In the genomic region with DNA sequence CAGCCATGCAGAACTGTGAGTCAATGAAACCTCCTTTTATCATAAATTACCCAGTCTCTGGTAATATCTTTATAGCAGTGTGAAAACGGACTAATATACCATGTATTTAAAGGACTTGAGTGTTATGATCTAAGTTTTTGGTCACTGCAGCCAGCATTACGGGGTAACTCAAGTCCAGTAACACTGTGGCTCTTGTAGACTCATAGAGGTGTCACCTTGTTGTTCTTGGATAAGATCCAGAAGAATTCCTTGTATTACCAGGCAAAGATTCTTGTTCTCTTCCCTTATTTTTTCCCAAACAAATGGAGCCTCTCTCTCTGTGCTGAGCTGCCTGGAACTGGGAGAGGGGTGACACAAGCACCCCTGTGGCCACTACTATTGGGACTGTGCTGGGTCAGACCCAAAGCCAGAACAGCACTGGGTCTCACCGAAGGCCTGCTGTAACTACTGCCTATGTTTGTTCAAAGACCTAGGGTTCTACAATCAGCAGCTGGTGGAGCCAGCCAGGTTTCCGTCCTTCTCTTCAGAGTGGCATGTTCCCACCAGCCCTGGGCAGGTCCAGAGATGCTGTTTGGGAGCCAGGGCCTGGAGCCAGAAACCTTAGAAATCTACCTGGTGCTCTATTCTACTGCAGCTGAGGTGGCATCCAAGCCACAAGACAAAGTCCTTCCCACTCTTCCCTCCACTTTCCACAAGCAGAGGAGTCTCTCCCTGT, we compare ENCODE assay signal across 18 cellular contexts. TPM values are rescaled to one million over a fixed set of nuclear protein-coding genes. Genes with fewer than 3 reads are reported as not detected.
DNase-seq lines count a peak whose midpoint lies in the region; ATAC-seq, FAIRE-seq and TF ChIP-seq lines count a peak whose summit lies in the region.
"Had no signal": no experiment of that assay in that cellular context is flagged by ENCODE, and none has a peak within 500 bp of the region (broad histone marks: within the 10 kb centered on the region; RNA-seq: fewer than 3 reads in every experiment).

No MANE protein-coding gene starts in this region.

- no peak overlapping the region for H2BK12ac ChIP-seq in H1 (ENCODE audit: low read depth, low read length)

- H3K36me3 ChIP-seq in PC-3 (ENCODE audit: low read depth, low read length) = no peaks in the 10 kb centered on the region
- no peaks in the 10 kb centered on the region for H3K36me3 ChIP-seq in H1 (ENCODE audit: control insufficient read depth in 2 of 4, insufficient read depth in 4 of 4, low read length in 3 of 4)

- no peak overlapping the region for H3K4ac ChIP-seq in H1 (replicated peaks; ENCODE audit: insufficient read length, low read depth, low read length)

- H2BK5ac ChIP-seq in H1 (ENCODE audit: low read depth, low read length) = no peak overlapping the region

- 92% methylated on average over 4 of the region's 4 CpGs; no CpG with 5 or more reads in 1 of the 2 experiments for WGBS in H1 (ENCODE audit: extremely low coverage in 1 of 2, insufficient coverage in 1 of 2, insufficient read length in 1 of 2, insufficient replicate concordance in 2 of 2, low coverage in 1 of 2, low lambda C conversion rate in 2 of 2, missing lambda C conversion rate in 1 of 2), 2 experiments

- H3K27me3 ChIP-seq in PC-3 (ENCODE audit: low read length) (no peaks in the 10 kb centered on the region), H1 (replicated peaks in 1 of 4; ENCODE audit: control insufficient read depth in 3 of 4, extremely low read depth in 1 of 4, insufficient read depth in 3 of 4, low read length in 3 of 4) (no peaks in the 10 kb centered on the region)

- H3K4me2 ChIP-seq in PC-3 (ENCODE audit: low read length) = peak overlapping the region; percentile 56
- no peak overlapping the region for H3K4me2 ChIP-seq in H1 (ENCODE audit: insufficient read depth in 1 of 2, low read depth in 2 of 2, low read length in 2 of 2)

- no peak for TF ChIP-seq POLR2A in H1 (IDR thresholded peaks at IDR 0.05; ENCODE audit: control extremely low read depth in 1 of 2, low read depth in 2 of 2, low read length in 2 of 2)

- H2BK20ac ChIP-seq in H1 (ENCODE audit: low read length) = no peak overlapping the region

- H3F3A ChIP-seq in PC-3 (ENCODE audit: low read length, unreplicated experiment) = peaks cover 4% of the 10 kb centered on the region

- peak; percentile 58 for FAIRE-seq in H1 (lab: Jason Lieb, UNC)
- FAIRE-seq: D721Med, frontal cortex had no signal

- H4K91ac ChIP-seq in H1 (replicated peaks; ENCODE audit: insufficient read length, low read length) = no peak overlapping the region

- H3K79me2 ChIP-seq in PC-3 (ENCODE audit: low read length) (no peaks in the 10 kb centered on the region), H1 (ENCODE audit: control insufficient read depth in 1 of 2, insufficient read depth in 2 of 2, low read length in 2 of 2) (no peaks in the 10 kb centered on the region)

- no peak overlapping the region for H4K8ac ChIP-seq in H1 (ENCODE audit: extremely low read depth, insufficient read depth, low read length)

- TF ChIP-seq CTCF in PC-3 (conservative IDR thresholded peaks at IDR 0.05; ENCODE audit: low read depth, low read length) = no peak
- TF ChIP-seq CTCF in H1 (IDR thresholded peaks at IDR 0.05; ENCODE audit: control extremely low read depth in 1 of 3, insufficient read depth in 1 of 3, low read depth in 1 of 3, low read length in 3 of 3) = no peak
- TF ChIP-seq CTCF in coronary artery (IDR thresholded peaks at IDR 0.05) = no peak

- H3K27ac ChIP-seq in PC-3 (ENCODE audit: low read length) (peak overlapping the region; percentile 83), H1 (ENCODE audit: low read depth, low read length) (no peak overlapping the region), coronary artery (peak overlapping the region in 1 of 2 donors; percentile 1)
- H3K27ac ChIP-seq: dorsolateral prefrontal cortex, SK-N-MC had no signal

- POLR2A ChIA-PET in PC-3 (lab: Charles Lee; ENCODE audit: unreplicated experiment) (no interaction called here), H1 (lab: Charles Lee; ENCODE audit: partially characterized antibody) (no interaction called here)

- H2AFZ ChIP-seq in PC-3 (ENCODE audit: low read length) = no peak overlapping the region
- no peak overlapping the region for H2AFZ ChIP-seq in H1 (ENCODE audit: low read length)

- TF ChIP-seq RAD21 in H1 (IDR thresholded peaks at IDR 0.05 in 1 of 2, conservative IDR thresholded peaks at IDR 0.05 in 1 of 2; ENCODE audit: low read depth in 2 of 2, low read length in 2 of 2) = no peak

- no peaks in the 10 kb centered on the region for H3K9me3 ChIP-seq in PC-3 (ENCODE audit: low read length)
- no peaks in the 10 kb centered on the region for H3K9me3 ChIP-seq in H1 (ENCODE audit: insufficient read depth in 2 of 2, low read depth in 1 of 2, low read length in 1 of 2)

- no peak for TF ChIP-seq EP300 in H1 (IDR thresholded peaks at IDR 0.05; ENCODE audit: borderline replicate concordance in 1 of 2, low read depth in 2 of 2, low read length in 2 of 2)

- no peak overlapping the region for H3K23ac ChIP-seq in H1 (ENCODE audit: insufficient read length)

- H2BK15ac ChIP-seq in H1 (ENCODE audit: low read length) = no peak overlapping the region

- DNase-seq in ELR (ENCODE audit: low read depth) (peak; percentile 71), PC-3 (peak; percentile 87), H1 (ENCODE audit: low read depth in 1 of 2, low spot score in 2 of 2) (no peak), kidney tubule cell (ENCODE audit: low spot score) (peak; percentile 82), coronary artery (ENCODE audit: low spot score) (no peak), AG08396 (ENCODE audit: low spot score) (no peak), NOMO-1 treated with DMSO at 0.1 percent for 48 hours (lab: John Stamatoyannopoulos, UW; ENCODE audit: unreplicated experiment) (no peak)
- DNase-seq: activated CD4-positive, alpha-beta memory T cell treated with anti-CD3 and anti-CD28 coated beads for 36 hours; amygdala; dorsolateral prefrontal cortex; KG1; NCI-H1436; NCI-H2227 treated with DMSO at 0.1 percent for 48 hours; stimulated activated CD4-positive, alpha-beta T cell treated with anti-CD3 and anti-CD28 coated beads, Interleukin-15, amount 100 ng/mL, for 24 hours had no signal

- no peak overlapping the region for H3K14ac ChIP-seq in H1 (ENCODE audit: insufficient read length)

- no peak overlapping the region for H3K18ac ChIP-seq in H1 (ENCODE audit: extremely low read depth, low read length)

- no peak overlapping the region for H3K4me3 ChIP-seq in PC-3 (ENCODE audit: low read length)
- H3K4me3 ChIP-seq in H1 (ENCODE audit: extremely low read depth in 1 of 4, insufficient read depth in 2 of 4, low read depth in 3 of 4, low read length in 4 of 4) = no peak overlapping the region
- no peak overlapping the region for H3K4me3 ChIP-seq in coronary artery
- H3K4me3 ChIP-seq: dorsolateral prefrontal cortex, SK-N-MC had no signal

- H3K4me1 ChIP-seq in PC-3 (ENCODE audit: insufficient read depth, low read length) (peaks cover 28% of the 10 kb centered on the region), H1 (replicated peaks in 1 of 4; ENCODE audit: control insufficient read depth in 3 of 4, insufficient read depth in 4 of 4, low read length in 3 of 4) (no peaks in the 10 kb centered on the region)

- H4K20me1 ChIP-seq in PC-3 (ENCODE audit: low read length) = no peaks in the 10 kb centered on the region
- no peaks in the 10 kb centered on the region for H4K20me1 ChIP-seq in H1 (replicated peaks in 1 of 2; ENCODE audit: control insufficient read depth in 1 of 2, insufficient read depth in 2 of 2, low read length in 2 of 2)

- ATAC-seq in PC-3 (peak; percentile 78), HG03280 (IDR thresholded peaks at IDR 0.05; ENCODE audit: unreplicated experiment) (no peak)

- no peaks in the 10 kb centered on the region for H3K9me2 ChIP-seq in PC-3 (replicated peaks; ENCODE audit: low read length)

- H4K5ac ChIP-seq in H1 (ENCODE audit: insufficient read length, low read depth, low read length) = no peak overlapping the region

- no peaks in the 10 kb centered on the region for H3K23me2 ChIP-seq in H1 (ENCODE audit: low read depth, low read length)

- no peak overlapping the region for H2BK120ac ChIP-seq in H1 (replicated peaks; ENCODE audit: low read depth, low read length)

- H3K9ac ChIP-seq in PC-3 (ENCODE audit: low read length) (peak overlapping the region; percentile 36; the same call in 1 of the 2 replicates), H1 (replicated peaks in 1 of 4; ENCODE audit: extremely low read depth in 1 of 4, low read depth in 3 of 4, low read length in 3 of 4) (no peak overlapping the region)

- CTCF ChIA-PET in PC-3 (lab: Charles Lee) (no interaction called here), H1 (lab: Charles Lee; ENCODE audit: partially characterized antibody) (no interaction called here)

- no peak overlapping the region for H3K56ac ChIP-seq in H1 (replicated peaks; ENCODE audit: insufficient read length, low read depth, low read length)

- H3K79me1 ChIP-seq in H1 (ENCODE audit: low read depth, low read length) = no peaks in the 10 kb centered on the region

- no TSS peak for BruUV-seq in PC-3 (replicated peaks; lab: Mats Ljungman, UMichigan)

- intact Hi-C loops in PC-3 (cut with micrococcal nuclease) = no loop called here

- H2AK5ac ChIP-seq in H1 (ENCODE audit: low read depth, low read length) = no peak overlapping the region

TF ChIP-seq in H1, 55 proteins besides CTCF, POLR2A, EP300 and RAD21 (continues in another document):
- TF ChIP-seq NANOG (IDR thresholded peaks at IDR 0.05; ENCODE audit: insufficient read depth, low read depth, low read length, poor library complexity, severe bottlenecking) = no peak
- TF ChIP-seq KDM4A (IDR thresholded peaks at IDR 0.05; ENCODE audit: low read depth, low read length, severe bottlenecking) = no peak
- no peak for TF ChIP-seq TAF1 (IDR thresholded peaks at IDR 0.05; ENCODE audit: low read depth, low read length)
- TF ChIP-seq YY1 (IDR thresholded peaks at IDR 0.05; ENCODE audit: low read depth, low read length) = no peak
- no peak for TF ChIP-seq KDM5A (IDR thresholded peaks at IDR 0.05; ENCODE audit: low read length)
- no peak for TF ChIP-seq HDAC6 (IDR thresholded peaks at IDR 0.05; ENCODE audit: low read depth, low read length)
- TF ChIP-seq SAP30 (IDR thresholded peaks at IDR 0.05; ENCODE audit: insufficient read depth, insufficient replicate concordance, low read length) = no peak
- no peak for TF ChIP-seq HDAC2 (IDR thresholded peaks at IDR 0.05; ENCODE audit: borderline replicate concordance in 1 of 2, low read depth in 2 of 2, low read length in 2 of 2)
- TF ChIP-seq POU5F1 (IDR thresholded peaks at IDR 0.05; ENCODE audit: low read depth, low read length) = no peak

RNA-seq across cellular contexts. Expression of gene MED14, which starts 43.7 kb away (rescaled TPM):
- total RNA-seq in PC-3 (2014; rRNA removed) = 29.5 and 44.7 TPM in 2 replicates
- 117 and 122 TPM in 2 replicates for total RNA-seq in H1 (2021; fragmentation: NEBNext Ultra II Directional; extraction: Animal tissue kit (Norgen Biotek cat#: 25700))
- polyA plus RNA-seq in H1 (2011; rRNA removed) = 73.0 and 79.7 TPM in 2 replicates
- polyA plus RNA-seq in H1 (2011; cell fraction: cytosol; rRNA removed) = 73.3 TPM
- 190 TPM for polyA plus RNA-seq in H1 (2011; cell fraction: nucleus; rRNA removed)
- 62.3 to 102 TPM (median 78.1 TPM) in 4 replicates for polyA plus RNA-seq in H1 (2012, experiment 1 of 2)
- 5.8 TPM for polyA plus RNA-seq in H1 (2012, experiment 2 of 2)
- 51.2 TPM for polyA plus RNA-seq in H1 (2013, experiment 1 of 2)
- polyA plus RNA-seq in H1 (2013, experiment 2 of 2) = 47.1 TPM
- 129 and 130 TPM in 2 replicates for polyA minus RNA-seq in H1 (2011; rRNA and poly(A)+ RNA removed)
- polyA minus RNA-seq in H1 (2011; cell fraction: cytosol; rRNA and poly(A)+ RNA removed) = 104 TPM
- 247 TPM for polyA minus RNA-seq in H1 (2011; cell fraction: nucleus; rRNA and poly(A)+ RNA removed)

Comparison
In these comparisons a context has a peak if more than half of its experiments do, and no peak if none do; other contexts are left out.
1. DNase-seq: peak in ELR (single experiment), PC-3 (single experiment) and kidney tubule cell (single experiment); none in H1 (0 of 2), coronary artery (single experiment), AG08396 (single experiment) and NOMO-1 treated with DMSO at 0.1 percent for 48 hours (single experiment).